Comparison of ENCODE assay signal across 8 cellular contexts in genomic region chr3:86990171-86990733, GRCh38. TPM values are rescaled to one million over a fixed set of nuclear protein-coding genes. Genes with fewer than 3 reads are reported as not detected.
DNase-seq lines count a peak whose midpoint lies in the region; ATAC-seq and TF ChIP-seq lines count a peak whose summit lies in the region.

No MANE protein-coding gene starts in this region.

- CTCF ChIA-PET in Panc1 (lab: Charles Lee), result no interaction called here

- POLR2A ChIA-PET in Panc1 (lab: Charles Lee), result no interaction called here

- peak; percentile 62 for ATAC-seq in Panc1
- no peak for ATAC-seq in HG03097 (IDR thresholded peaks at IDR 0.05; ENCODE audit: low FRiP score, unreplicated experiment)
- no peak for ATAC-seq in GM18519 (IDR thresholded peaks at IDR 0.05; ENCODE audit: low FRiP score, unreplicated experiment)

- H3K4me1 ChIP-seq in Panc1 (ENCODE audit: control insufficient read depth, insufficient read depth, low read length) (no peaks in the 10 kb centered on the region; the same call in 1 of the 2 replicates), right atrium auricular region (peaks cover 0 to 5% of the 10 kb centered on the region in 2 donors)

- no peaks in the 10 kb centered on the region for H3K9me3 ChIP-seq in Panc1 (ENCODE audit: control insufficient read depth, insufficient read depth, low read depth, low read length)
- no peaks in the 10 kb centered on the region for H3K9me3 ChIP-seq in right atrium auricular region

- DNase-seq in H4 (ENCODE audit: low spot score) (peak; percentile 5), Panc1 (ENCODE audit: low read depth, low spot score) (no peak), right atrium auricular region (ENCODE audit: low spot score) (no peak), CD1c-positive myeloid dendritic cell (ENCODE audit: extremely low spot score) (no peak)
- DNase-seq in activated CD4-positive, CD25-positive, alpha-beta regulatory T cell (lab: John Stamatoyannopoulos, UW), result no peak

- BruUV-seq in Panc1 (replicated peaks; lab: Mats Ljungman, UMichigan), result no TSS peak

- H3K4me3 ChIP-seq in Panc1 (ENCODE audit: low read depth in 2 of 2, low read length in 2 of 2) (peak overlapping the region; percentile 41 to 61), right atrium auricular region (peak overlapping the region; percentile 47 to 68), skin epidermis (peak overlapping the region; percentile 33 to 75 (median 46))

- H3K27me3 ChIP-seq in Panc1 (ENCODE audit: control insufficient read depth, insufficient read depth, low read length) (peaks cover 4% of the 10 kb centered on the region), right atrium auricular region (no peaks in the 10 kb centered on the region)

- H3K27ac ChIP-seq in Panc1 (ENCODE audit: low read length), result no peak overlapping the region
- peak overlapping the region; percentile 80 to 82 for H3K27ac ChIP-seq in right atrium auricular region
- H3K27ac ChIP-seq in skin epidermis, result peak overlapping the region in 20 of 21 experiments; percentile 29 to 93 (median 81)

- TF ChIP-seq CTCF in Panc1 (IDR thresholded peaks at IDR 0.05) (no peak), right atrium auricular region (IDR thresholded peaks at IDR 0.05) (no peak)

- intact Hi-C loops in Panc1 (cut with micrococcal nuclease; ENCODE audit: unreplicated experiment), result no loop called here

- in situ Hi-C loops in Panc1 (cut with HindIII; ENCODE audit: low pct_unique_long_range_greater_than_20kb, low sequenced_read_pairs), result no loop called here

- H3K36me3 ChIP-seq in Panc1 (ENCODE audit: control insufficient read depth, insufficient read depth, low read length) (no peaks in the 10 kb centered on the region), right atrium auricular region (no peaks in the 10 kb centered on the region)

RNA-seq across cellular contexts. Expression of gene VGLL3, which starts 0.7 kb away (rescaled TPM):
- 2.9 and 3.1 TPM in 2 replicates for total RNA-seq in H4 (2014; rRNA removed; shearing (Covaris generic))
- total RNA-seq in Panc1 (2021; ENCODE audit: unreplicated experiment) (0.15 TPM), right atrium auricular region (10 to 100 TPM; 13.0 to 32.4 TPM)
- 0.02 TPM for polyA plus RNA-seq in Panc1 (2012; ENCODE audit: insufficient read length)
